18 cellular contexts compared by ENCODE assay signal in genomic region chr5:8633259-8633658, GRCh38.
A peak's percentile ranks its signal among the peaks of the same experiment; 100 is the strongest.
DNase-seq lines count a peak whose midpoint lies in the region; ATAC-seq, FAIRE-seq and TF ChIP-seq lines count a peak whose summit lies in the region.
"Had no signal": no experiment of that assay in that cellular context is flagged by ENCODE, and none has a peak within 500 bp of the region (broad histone marks: within the 10 kb centered on the region; RNA-seq: fewer than 3 reads in every experiment).

No MANE protein-coding gene starts in this region.

- H3K36me3 ChIP-seq in endodermal cell (ENCODE audit: control insufficient read depth, insufficient read depth, low read length) (no peaks in the 10 kb centered on the region), hepatocyte (replicated peaks; ENCODE audit: insufficient read depth, low read depth) (no peaks in the 10 kb centered on the region)
- H3K36me3 ChIP-seq: BE2C had no signal

- DNase-seq in AG09319 (ENCODE audit: extremely low read depth, low read depth): peak; percentile 19
- DNase-seq in HTR-8/SVneo (ENCODE audit: insufficient read length, low spot score): no peak
- DNase-seq in endodermal cell: no peak
- DNase-seq in hepatocyte (ENCODE audit: low spot score): no peak
- no peak for DNase-seq in RPMI8226
- DNase-seq in activated T-cell treated with anti-CD3 and anti-CD28 coated beads, Interleukin-2, amount 50 U/mL, for 24 hours: no peak
- DNase-seq in 8988T: no peak
- DNase-seq: BE2C; CD8-positive, alpha-beta T cell; DMS79 treated with DMSO at 0.1 percent for 48 hours; KG1; NCI-H1436; NCI-H2029 treated with DMSO at 0.1 percent for 48 hours; NCI-H774; PC-9 had no signal

- FAIRE-seq in HTR-8/SVneo (lab: Jason Lieb, UNC): peak; percentile 79
- FAIRE-seq: A549, G401.6 had no signal

- no peak overlapping the region for H3K4me2 ChIP-seq in hepatocyte
- H3K4me2 ChIP-seq: A549, PC-9 had no signal

- H3K4me1 ChIP-seq in endodermal cell (ENCODE audit: control insufficient read depth, insufficient read depth, low read length) (no peaks in the 10 kb centered on the region), hepatocyte (ENCODE audit: insufficient read depth) (no peaks in the 10 kb centered on the region)
- H3K4me1 ChIP-seq: A549, BE2C had no signal

- no peaks in the 10 kb centered on the region for H3K27me3 Mint-ChIP-seq in endodermal cell (ENCODE audit: insufficient read depth)
- H3K27me3 Mint-ChIP-seq in activated T-cell treated with anti-CD3 and anti-CD28 coated beads, Interleukin-2, amount 50 U/mL, for 24 hours: no peaks in the 10 kb centered on the region

- H4K20me1 ChIP-seq in hepatocyte (ENCODE audit: insufficient read depth, poor library complexity, severe bottlenecking): no peaks in the 10 kb centered on the region

- 96 to 100% methylated on average over 1 to 2 of the region's 2 CpGs for WGBS in endodermal cell (ENCODE audit: insufficient coverage in 1 of 2, insufficient read length in 1 of 2), 2 experiments
- WGBS in hepatocyte (ENCODE audit: low lambda C conversion rate, missing lambda C conversion rate): 65% methylated on average over 2 of the region's 2 CpGs

- no peaks in the 10 kb centered on the region for H3K27me3 ChIP-seq in endodermal cell (ENCODE audit: control insufficient read depth, insufficient read depth, low read length, poor library complexity, severe bottlenecking)
- no peaks in the 10 kb centered on the region for H3K27me3 ChIP-seq in hepatocyte
- H3K27me3 ChIP-seq: BE2C had no signal

- no peak overlapping the region for H3K4me3 Mint-ChIP-seq in endodermal cell
- no peak overlapping the region for H3K4me3 Mint-ChIP-seq in activated T-cell treated with anti-CD3 and anti-CD28 coated beads, Interleukin-2, amount 50 U/mL, for 24 hours
- H3K4me3 Mint-ChIP-seq: CD8-positive, alpha-beta T cell had no signal

- peaks cover 30% of the 10 kb centered on the region for H3K9me3 Mint-ChIP-seq in endodermal cell
- H3K9me3 Mint-ChIP-seq in activated T-cell treated with anti-CD3 and anti-CD28 coated beads, Interleukin-2, amount 50 U/mL, for 24 hours: peaks cover 16% of the 10 kb centered on the region

- H3K27ac Mint-ChIP-seq in endodermal cell: peak overlapping the region; percentile 55
- no peak overlapping the region for H3K27ac Mint-ChIP-seq in activated T-cell treated with anti-CD3 and anti-CD28 coated beads, Interleukin-2, amount 50 U/mL, for 24 hours
- H3K27ac Mint-ChIP-seq: CD8-positive, alpha-beta T cell had no signal

- H3K9me3 ChIP-seq in endodermal cell (ENCODE audit: control insufficient read depth, low read length) (no peaks in the 10 kb centered on the region), hepatocyte (ENCODE audit: low read depth) (no peaks in the 10 kb centered on the region)
- H3K9me3 ChIP-seq: A549, BE2C had no signal

- no peak overlapping the region for H2AFZ ChIP-seq in hepatocyte
- H2AFZ ChIP-seq: PC-9 had no signal

- H3K36me3 Mint-ChIP-seq in endodermal cell (ENCODE audit: low read depth): peaks cover 6% of the 10 kb centered on the region
- no peaks in the 10 kb centered on the region for H3K36me3 Mint-ChIP-seq in activated T-cell treated with anti-CD3 and anti-CD28 coated beads, Interleukin-2, amount 50 U/mL, for 24 hours (ENCODE audit: low read depth)
- H3K36me3 Mint-ChIP-seq: CD8-positive, alpha-beta T cell had no signal

- no peaks in the 10 kb centered on the region for H3K9me2 ChIP-seq in hepatocyte (replicated peaks; ENCODE audit: insufficient read depth)

- TF ChIP-seq CTCF in AG09319 (IDR thresholded peaks at IDR 0.05; ENCODE audit: low read depth, low read length): no peak
- no peak for TF ChIP-seq CTCF in endodermal cell (conservative IDR thresholded peaks at IDR 0.05)
- TF ChIP-seq CTCF in hepatocyte (IDR thresholded peaks at IDR 0.05; ENCODE audit: poor library complexity): no peak

- no peak overlapping the region for H3K9ac ChIP-seq in endodermal cell (ENCODE audit: extremely low read depth, low read length, poor library complexity, severe bottlenecking)

- H3K27ac ChIP-seq in endodermal cell (ENCODE audit: low read depth, low read length): peak overlapping the region; percentile 36
- H3K27ac ChIP-seq in hepatocyte: peak overlapping the region; percentile 1
- H3K27ac ChIP-seq: A549, PC-9 had no signal

- no peaks in the 10 kb centered on the region for H3K79me2 ChIP-seq in hepatocyte

- peak overlapping the region; percentile 0 for H3K4me3 ChIP-seq in endodermal cell (ENCODE audit: low read length)
- no peak overlapping the region for H3K4me3 ChIP-seq in hepatocyte
- H3K4me3 ChIP-seq: A549, PC-9 had no signal

- peaks cover 18% of the 10 kb centered on the region for H3K4me1 Mint-ChIP-seq in endodermal cell
- H3K4me1 Mint-ChIP-seq in activated T-cell treated with anti-CD3 and anti-CD28 coated beads, Interleukin-2, amount 50 U/mL, for 24 hours (ENCODE audit: low read depth): no peaks in the 10 kb centered on the region

- no peak for ATAC-seq in HG03097 (IDR thresholded peaks at IDR 0.05; ENCODE audit: low FRiP score, unreplicated experiment)
- ATAC-seq: A549; CD8-positive, alpha-beta T cell had no signal
